ENCODE assay signal across 15 cellular contexts in genomic region chr4:181432347-181432746, GRCh38.
"Had no signal": no experiment of that assay in that cellular context is flagged by ENCODE, and none has a peak within 500 bp of the region (broad histone marks: within the 10 kb centered on the region; RNA-seq: fewer than 3 reads in every experiment).

No MANE protein-coding gene starts in this region.

- H3K4me3 ChIP-seq: gastrocnemius medialis, heart right ventricle, left ventricle myocardium inferior, mucosa of descending colon, psoas muscle, spleen had no signal

- H3K9me3 ChIP-seq: gastrocnemius medialis, heart right ventricle, left ventricle myocardium inferior, mucosa of descending colon, psoas muscle, spleen had no signal

- H3K27ac ChIP-seq: gastrocnemius medialis, heart right ventricle, left ventricle myocardium inferior, psoas muscle, spleen had no signal

- H3K36me3 ChIP-seq: gastrocnemius medialis, heart right ventricle, left ventricle myocardium inferior, spleen had no signal

- DNase-seq: activated CD4-positive, alpha-beta T cell treated with anti-CD3 and anti-CD28 coated beads, Interleukin-2, amount 50 U/mL, for 1 hour; activated CD8-positive, alpha-beta memory T cell treated with anti-CD3 and anti-CD28 coated beads for 24 hours; anterior cingulate cortex; dermis blood vessel endothelial cell; erythroblast; gastrocnemius medialis; heart right ventricle; kidney; left ventricle myocardium inferior; mucosa of descending colon; naive thymus-derived CD8-positive, alpha-beta T cell; psoas muscle; spleen; stimulated activated naive CD8-positive, alpha-beta T cell treated with anti-CD3 and anti-CD28 coated beads, Interleukin-15, amount 100 ng/mL, for 72 hours had no signal

- H3K27me3 ChIP-seq: gastrocnemius medialis, heart right ventricle, spleen had no signal

- H3K4me1 ChIP-seq: gastrocnemius medialis, heart right ventricle, left ventricle myocardium inferior, psoas muscle, spleen had no signal

- ATAC-seq: gastrocnemius medialis; heart right ventricle; mucosa of descending colon; naive thymus-derived CD8-positive, alpha-beta T cell; psoas muscle; sciatic nerve; stimulated activated naive CD8-positive, alpha-beta T cell treated with anti-CD3 and anti-CD28 coated beads, Interleukin-15, amount 100 ng/mL, for 72 hours had no signal
